8 cellular contexts compared by ENCODE assay signal in the genomic region with DNA sequence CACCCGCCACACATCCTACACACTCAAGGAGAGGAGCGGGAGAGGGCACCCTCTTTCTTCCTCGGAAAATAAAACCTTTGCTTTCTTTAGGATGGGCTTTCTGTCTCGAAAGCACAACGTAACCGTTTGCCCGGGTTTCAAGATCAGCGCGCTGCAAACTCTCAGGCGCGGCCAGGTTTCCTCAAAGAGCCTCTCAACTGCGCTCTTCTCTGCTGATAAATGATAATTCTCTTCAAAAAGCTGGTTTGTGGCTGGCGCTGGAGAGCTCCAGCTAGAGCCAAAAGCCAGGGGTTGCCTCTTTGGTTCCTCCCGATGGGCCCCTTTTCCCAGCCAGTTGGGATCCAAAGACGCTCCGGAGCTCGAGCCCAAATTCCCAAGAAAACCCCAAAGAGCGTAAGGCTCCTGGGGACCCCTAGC. TPM values are rescaled to one million over a fixed set of nuclear protein-coding genes. Genes with fewer than 3 reads are reported as not detected.
DNase-seq lines count a peak whose midpoint lies in the region; ATAC-seq and TF ChIP-seq lines count a peak whose summit lies in the region.

No MANE protein-coding gene starts in this region.

- H3K4me3 ChIP-seq in AG04449 (ENCODE audit: low read depth, low read length) (peak overlapping the region; percentile 76), KMS-11 (IDR thresholded peaks at IDR 0.05; ENCODE audit: insufficient read depth, low read depth, low read length) (no peak overlapping the region), brain microvascular endothelial cell (ENCODE audit: low read depth, low read length) (peak overlapping the region; percentile 58), lower lobe of right lung (peak overlapping the region; percentile 65), urinary bladder (ENCODE audit: low read depth, low read length) (peak overlapping the region; percentile 36)

- DNase-seq in AG04449 (ENCODE audit: low read depth, low spot score) (no peak), brain microvascular endothelial cell (peak; percentile 40), lower lobe of right lung (peak; percentile 45), GM03348 (ENCODE audit: low spot score) (no peak)
- no peak for DNase-seq in activated CD8-positive, alpha-beta memory T cell treated with anti-CD3 and anti-CD28 coated beads, Interleukin-2, amount 50 U/mL, for 48 hours

- no peaks in the 10 kb centered on the region for H3K9me3 ChIP-seq in lower lobe of right lung

- H3K79me2 ChIP-seq in KMS-11 (ENCODE audit: insufficient read depth, low read depth) = no peaks in the 10 kb centered on the region

- in situ Hi-C loops in brain microvascular endothelial cell (cut with HindIII; ENCODE audit: low pct_ligation_motif_present, low sequenced_read_pairs) = loop anchor here (25.0 kb wide), 1 partner anchor 581 kb away; no protein-coding TSS in a partner anchor

- H3K36me3 ChIP-seq in KMS-11 (ENCODE audit: insufficient read depth) (no peaks in the 10 kb centered on the region), brain microvascular endothelial cell (replicated peaks) (no peaks in the 10 kb centered on the region), lower lobe of right lung (no peaks in the 10 kb centered on the region), urinary bladder (ENCODE audit: insufficient read depth) (no peaks in the 10 kb centered on the region)

- H3K27ac ChIP-seq in KMS-11 (no peak overlapping the region), brain microvascular endothelial cell (no peak overlapping the region), lower lobe of right lung (peak overlapping the region; percentile 51), urinary bladder (ENCODE audit: low read depth) (no peak overlapping the region)

- no peaks in the 10 kb centered on the region for H3K27me3 ChIP-seq in KMS-11 (ENCODE audit: insufficient read depth, low read depth)
- no peaks in the 10 kb centered on the region for H3K27me3 ChIP-seq in brain microvascular endothelial cell (replicated peaks)
- peaks cover 11% of the 10 kb centered on the region for H3K27me3 ChIP-seq in lower lobe of right lung (ENCODE audit: low read depth)

- H4K20me1 ChIP-seq in KMS-11 (ENCODE audit: insufficient read depth) = no peaks in the 10 kb centered on the region

- CTCF ChIA-PET in AG04449 (lab: Yijun Ruan, JAX) = interaction anchor here (0.6 to 12.8 kb wide), 31 partner anchors 10 to 597 kb away, joined by 3 to 181 read pairs (median 3); no protein-coding TSS in a partner anchor

- TF ChIP-seq CTCF in AG04449 (IDR thresholded peaks at IDR 0.05; ENCODE audit: insufficient read depth, low read length, missing control alignments) = no peak
- TF ChIP-seq CTCF in KMS-11 (conservative IDR thresholded peaks at IDR 0.05; ENCODE audit: low read depth, low read length) = no peak; the same call in 1 of the 2 replicates
- TF ChIP-seq CTCF in brain microvascular endothelial cell (IDR thresholded peaks at IDR 0.05; ENCODE audit: low read depth, low read length, missing control alignments) = no peak
- no peak for TF ChIP-seq CTCF in lower lobe of right lung (IDR thresholded peaks at IDR 0.05)

- peak; percentile 7 for ATAC-seq in GM19395 (IDR thresholded peaks at IDR 0.05; ENCODE audit: unreplicated experiment)
- ATAC-seq in lower lobe of right lung = peak; percentile 27 to 33

- peak overlapping the region; percentile 57 for H3K4me2 ChIP-seq in KMS-11

- POLR2A ChIA-PET in AG04449 (lab: Yijun Ruan, JAX) = interaction anchor here (0.7 to 0.8 kb wide), 2 partner anchors 11 to 151 kb away, joined by 3 read pairs; no protein-coding TSS in a partner anchor

- H3K9ac ChIP-seq in KMS-11 = peak overlapping the region; percentile 30; the same call in 1 of the 2 replicates

- intact Hi-C loops in lower lobe of right lung (cut with DNase I) = loop anchor here (10.0 kb wide), 1 partner anchor 253 kb away; no protein-coding TSS in a partner anchor

- peak overlapping the region; percentile 64 for H2AFZ ChIP-seq in KMS-11 (ENCODE audit: low read depth)

- H3K4me1 ChIP-seq in KMS-11 (ENCODE audit: low read depth, poor library complexity, severe bottlenecking) = peaks cover 18% of the 10 kb centered on the region
- H3K4me1 ChIP-seq in lower lobe of right lung = peaks cover 20% of the 10 kb centered on the region
- no peaks in the 10 kb centered on the region for H3K4me1 ChIP-seq in urinary bladder (ENCODE audit: insufficient read depth)

- whole genome bisulfite sequencing in urinary bladder = under 1% methylated on average over 18 of the region's 18 CpGs

RNA-seq across cellular contexts. Expression of gene PLCB1, which starts 0.5 kb away (rescaled TPM):
- 6.3 TPM for total RNA-seq in lower lobe of right lung
- 147 TPM for total RNA-seq in urinary bladder
- 16.8 TPM for polyA plus RNA-seq in urinary bladder

Comparison
In these comparisons a context has a peak if more than half of its experiments do, and no peak if none do; other contexts are left out.
1. DNase-seq: peak in brain microvascular endothelial cell (single experiment) and lower lobe of right lung (single experiment); none in AG04449 (single experiment), GM03348 (single experiment) and activated CD8-positive, alpha-beta memory T cell treated with anti-CD3 and anti-CD28 coated beads, Interleukin-2, amount 50 U/mL, for 48 hours (single experiment).
2. RNA of gene PLCB1, which starts 0.5 kb away (total RNA-seq): 147 TPM in urinary bladder (single experiment); 6.3 TPM in lower lobe of right lung (single experiment); every median in the first group is over 10 times any median in the second.